ENCODE assay signal across 36 cellular contexts in the genomic region with DNA sequence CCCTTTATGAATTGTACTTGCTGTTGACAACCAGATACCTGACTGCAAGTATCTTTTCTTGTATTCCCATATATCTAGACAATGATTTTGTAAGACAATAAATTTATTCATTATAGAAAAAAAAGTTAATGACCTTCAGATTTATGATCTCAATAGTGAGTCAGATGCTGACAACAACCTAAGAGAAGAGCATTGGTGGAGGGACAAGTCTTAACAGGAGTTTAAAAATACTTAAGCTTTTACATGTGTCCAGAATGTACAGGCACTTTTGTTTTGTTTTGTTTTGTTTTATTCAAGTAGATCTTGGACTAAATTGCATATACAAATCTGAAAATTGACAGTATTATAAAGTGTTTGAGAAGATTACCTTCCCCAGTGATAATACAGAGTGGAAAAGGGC.
"Had no signal": no experiment of that assay in that cellular context is flagged by ENCODE, and none has a peak within 500 bp of the region (broad histone marks: within the 10 kb centered on the region; RNA-seq: fewer than 3 reads in every experiment).

No MANE protein-coding gene starts in this region.

- H3K27ac Mint-ChIP-seq: activated CD4-positive, alpha-beta memory T cell treated with anti-CD3 and anti-CD28 coated beads, Interleukin-2, amount 10 ng/mL, durations not matched to agents 7 days and 5 days; activated CD8-positive, alpha-beta memory T cell treated with anti-CD3 and anti-CD28 coated beads, Interleukin-2, amount 10 ng/mL, durations not matched to agents 7 days and 5 days; activated naive CD4-positive, alpha-beta T cell treated with anti-CD3 and anti-CD28 coated beads, Interleukin-2, amount 50 U/mL, for 72 hours; activated T-helper 2 cell treated with anti-CD3 and anti-CD28 coated beads, Interferon-gamma antibody, Interleukin-2, Interleukin-4, amounts not matched to agents 10 μg/mL and 5 μg/mL and 100 μg/mL, durations not matched to agents 14 hours and 24 hours and 36 hours; T-cell; T-helper 17 cell had no signal

- H3K9me3 ChIP-seq: adrenal gland, body of pancreas, SJSA1, SK-N-SH had no signal

- H3K27ac ChIP-seq: adrenal gland, body of pancreas, SJSA1, WERI-Rb-1 had no signal

- H3K27me3 ChIP-seq: adrenal gland, body of pancreas, SJSA1 had no signal

- H3K9ac ChIP-seq: SK-N-SH had no signal

- H3K4me3 ChIP-seq: adrenal gland, body of pancreas, SJSA1 had no signal

- H3K9me3 Mint-ChIP-seq: activated CD4-positive, alpha-beta memory T cell treated with anti-CD3 and anti-CD28 coated beads, Interleukin-2, amount 10 ng/mL, durations not matched to agents 7 days and 5 days; activated naive CD4-positive, alpha-beta T cell treated with anti-CD3 and anti-CD28 coated beads, Interleukin-2, amount 50 U/mL, for 72 hours; activated T-helper 2 cell treated with anti-CD3 and anti-CD28 coated beads, Interferon-gamma antibody, Interleukin-2, Interleukin-4, amounts not matched to agents 10 μg/mL and 5 μg/mL and 100 μg/mL, durations not matched to agents 14 hours and 24 hours and 36 hours had no signal

- DNase-seq: activated CD4-positive, alpha-beta memory T cell treated with anti-CD3 and anti-CD28 coated beads, Interleukin-2, amount 10 ng/mL, durations not matched to agents 7 days and 5 days; activated CD4-positive, alpha-beta T cell treated with anti-CD3 and anti-CD28 coated beads for 1 hour; activated CD4-positive, alpha-beta T cell treated with anti-CD3 and anti-CD28 coated beads for 48 hours; activated CD4-positive, CD25-positive, alpha-beta regulatory T cell; activated CD8-positive, alpha-beta memory T cell treated with anti-CD3 and anti-CD28 coated beads for 24 hours; activated CD8-positive, alpha-beta memory T cell treated with anti-CD3 and anti-CD28 coated beads, Interleukin-2, amount 10 ng/mL, durations not matched to agents 7 days and 5 days; activated gamma-delta T cell; activated naive CD4-positive, alpha-beta T cell treated with Interleukin-2 at 50 U/mL for 16 hours; activated T-cell treated with anti-CD3 and anti-CD28 coated beads, Interleukin-2, amount 50 U/mL, for 1 hour; adrenal gland; body of pancreas; central memory CD4-positive, alpha-beta T cell; Kasumi-1; KG1; MM.1S; MV-4-11; NCI-H1092; NCI-H1417; NCI-H146; NCI-H187; NCI-H2029 treated with DMSO at 0.1 percent for 48 hours; NCI-H2107; NCI-H226; NCI-H524 treated with DMSO at 0.1 percent for 48 hours; NCI-H748 treated with DMSO at 0.1 percent for 48 hours; OCI-M1; SHP77 treated with DMSO at 0.1 percent for 48 hours; SK-N-SH; T-cell; T-helper 17 cell; T-helper 9 cell; WERI-Rb-1 had no signal

- H3K4me1 ChIP-seq: adrenal gland, body of pancreas, SJSA1 had no signal

- H3K4me1 Mint-ChIP-seq: activated CD4-positive, alpha-beta memory T cell treated with anti-CD3 and anti-CD28 coated beads, Interleukin-2, amount 10 ng/mL, durations not matched to agents 7 days and 5 days; activated CD8-positive, alpha-beta memory T cell treated with anti-CD3 and anti-CD28 coated beads, Interleukin-2, amount 10 ng/mL, durations not matched to agents 7 days and 5 days; T-cell; T-helper 17 cell had no signal

- FAIRE-seq: astrocyte had no signal

- H3K36me3 ChIP-seq: adrenal gland, SJSA1, WERI-Rb-1 had no signal

- H3K27me3 Mint-ChIP-seq: activated CD4-positive, alpha-beta memory T cell treated with anti-CD3 and anti-CD28 coated beads, Interleukin-2, amount 10 ng/mL, durations not matched to agents 7 days and 5 days; activated CD8-positive, alpha-beta memory T cell treated with anti-CD3 and anti-CD28 coated beads, Interleukin-2, amount 10 ng/mL, durations not matched to agents 7 days and 5 days; T-helper 17 cell had no signal

- H3K36me3 Mint-ChIP-seq: activated CD8-positive, alpha-beta memory T cell treated with anti-CD3 and anti-CD28 coated beads, Interleukin-2, amount 10 ng/mL, durations not matched to agents 7 days and 5 days; activated naive CD4-positive, alpha-beta T cell treated with anti-CD3 and anti-CD28 coated beads, Interleukin-2, amount 50 U/mL, for 72 hours; T-cell had no signal

- H3K4me3 Mint-ChIP-seq: activated CD4-positive, alpha-beta memory T cell treated with anti-CD3 and anti-CD28 coated beads, Interleukin-2, amount 10 ng/mL, durations not matched to agents 7 days and 5 days; activated CD8-positive, alpha-beta memory T cell treated with anti-CD3 and anti-CD28 coated beads, Interleukin-2, amount 10 ng/mL, durations not matched to agents 7 days and 5 days; T-cell; T-helper 17 cell had no signal

- H3K4me2 ChIP-seq: SK-N-SH had no signal
